In the genomic region with DNA sequence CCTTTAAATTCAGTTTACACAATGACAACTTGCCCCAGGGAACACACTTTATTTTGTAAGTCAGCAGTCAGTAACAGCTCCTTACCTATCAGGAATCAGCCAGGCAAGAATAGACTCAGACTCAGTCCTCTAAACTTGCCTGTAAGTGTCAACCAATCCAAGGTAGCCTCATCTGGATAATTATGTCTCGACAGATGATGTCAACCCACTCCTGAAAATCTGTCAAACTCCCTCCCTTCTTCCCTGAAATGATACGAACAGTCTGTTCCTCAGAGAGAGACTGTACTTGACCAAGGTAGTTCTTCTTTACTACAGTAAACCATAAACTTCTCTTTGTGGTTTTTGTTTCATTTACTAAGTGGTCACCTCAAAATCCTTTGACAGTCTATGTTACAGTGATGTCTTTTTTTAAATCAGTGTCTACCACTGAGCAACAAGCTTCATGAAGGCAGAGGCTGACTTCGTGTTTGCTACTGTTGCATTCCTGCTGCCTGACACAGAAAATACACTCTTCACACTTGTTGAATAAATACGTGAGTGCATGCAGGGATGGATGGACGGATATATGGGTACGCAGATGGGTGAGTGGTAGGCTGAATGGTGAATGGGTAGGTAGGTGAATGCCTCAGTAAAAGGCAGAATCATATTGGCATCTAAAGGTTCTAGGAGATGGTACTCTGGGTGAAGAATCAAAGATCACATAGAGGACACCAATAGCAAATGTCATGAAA, we compare ENCODE assay signal across 2 cellular contexts.
TF ChIP-seq lines count a peak whose summit lies in the region.

No MANE protein-coding gene starts in this region.

TF ChIP-seq in H1, 55 proteins besides CTCF, POLR2A, EP300 and RAD21 (continued from another document):
- no peak for TF ChIP-seq PHF8 (conservative IDR thresholded peaks at IDR 0.05; ENCODE audit: low read depth, low read length)
- TF ChIP-seq KDM5A (IDR thresholded peaks at IDR 0.05; ENCODE audit: low read length), result no peak
- TF ChIP-seq, protein P1, sequence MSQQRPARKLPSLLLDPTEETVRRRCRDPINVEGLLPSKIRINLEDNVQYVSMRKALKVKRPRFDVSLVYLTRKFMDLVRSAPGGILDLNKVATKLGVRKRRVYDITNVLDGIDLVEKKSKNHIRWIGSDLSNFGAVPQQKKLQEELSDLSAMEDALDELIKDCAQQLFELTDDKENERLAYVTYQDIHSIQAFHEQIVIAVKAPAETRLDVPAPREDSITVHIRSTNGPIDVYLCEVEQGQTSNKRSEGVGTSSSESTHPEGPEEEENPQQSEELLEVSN (IDR thresholded peaks at IDR 0.05), result no peak
- no peak for TF ChIP-seq CTBP2 (IDR thresholded peaks at IDR 0.05; ENCODE audit: borderline replicate concordance, insufficient read depth, insufficient read length, low read length)
- TF ChIP-seq KDM1A (IDR thresholded peaks at IDR 0.05; ENCODE audit: borderline replicate concordance, low read length), result no peak
- no peak for TF ChIP-seq GABPA (IDR thresholded peaks at IDR 0.05; ENCODE audit: borderline replicate concordance, insufficient read depth, low read length)
- no peak for TF ChIP-seq FOSL1 (IDR thresholded peaks at IDR 0.05; ENCODE audit: insufficient read depth, low read depth, low read length)
- TF ChIP-seq RFX5 (IDR thresholded peaks at IDR 0.05; ENCODE audit: borderline replicate concordance, low read depth, low read length), result no peak
- TF ChIP-seq NANOG (IDR thresholded peaks at IDR 0.05; ENCODE audit: insufficient read depth, low read depth, low read length, poor library complexity, severe bottlenecking), result no peak
- TF ChIP-seq JUND (IDR thresholded peaks at IDR 0.05; ENCODE audit: low read length), result no peak
- TF ChIP-seq SUZ12 (IDR thresholded peaks at IDR 0.05; ENCODE audit: low read length), result no peak
- TF ChIP-seq, protein P2, sequence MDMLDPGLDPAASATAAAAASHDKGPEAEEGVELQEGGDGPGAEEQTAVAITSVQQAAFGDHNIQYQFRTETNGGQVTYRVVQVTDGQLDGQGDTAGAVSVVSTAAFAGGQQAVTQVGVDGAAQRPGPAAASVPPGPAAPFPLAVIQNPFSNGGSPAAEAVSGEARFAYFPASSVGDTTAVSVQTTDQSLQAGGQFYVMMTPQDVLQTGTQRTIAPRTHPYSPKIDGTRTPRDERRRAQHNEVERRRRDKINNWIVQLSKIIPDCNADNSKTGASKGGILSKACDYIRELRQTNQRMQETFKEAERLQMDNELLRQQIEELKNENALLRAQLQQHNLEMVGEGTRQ (IDR thresholded peaks at IDR 0.05; ENCODE audit: low read length), result no peak
- no peak for TF ChIP-seq SAP30 (IDR thresholded peaks at IDR 0.05; ENCODE audit: insufficient read depth, insufficient replicate concordance, low read length)
- TF ChIP-seq BCL11A (IDR thresholded peaks at IDR 0.05; ENCODE audit: low read depth in 2 of 2, low read length in 2 of 2), result no peak
- TF ChIP-seq CHD2 (IDR thresholded peaks at IDR 0.05; ENCODE audit: low read length), result no peak
- TF ChIP-seq KDM4A (IDR thresholded peaks at IDR 0.05; ENCODE audit: low read depth, low read length, severe bottlenecking), result no peak
- TF ChIP-seq CEBPB (IDR thresholded peaks at IDR 0.05; ENCODE audit: low read depth, low read length), result no peak
- no peak for TF ChIP-seq TBP (IDR thresholded peaks at IDR 0.05; ENCODE audit: low read depth, low read length)
TF ChIP-seq in H1: peak in this region for 0.

TF ChIP-seq in neural cell, 6 proteins besides CTCF, POLR2A, EP300 and RAD21:
- TF ChIP-seq, protein P3, sequence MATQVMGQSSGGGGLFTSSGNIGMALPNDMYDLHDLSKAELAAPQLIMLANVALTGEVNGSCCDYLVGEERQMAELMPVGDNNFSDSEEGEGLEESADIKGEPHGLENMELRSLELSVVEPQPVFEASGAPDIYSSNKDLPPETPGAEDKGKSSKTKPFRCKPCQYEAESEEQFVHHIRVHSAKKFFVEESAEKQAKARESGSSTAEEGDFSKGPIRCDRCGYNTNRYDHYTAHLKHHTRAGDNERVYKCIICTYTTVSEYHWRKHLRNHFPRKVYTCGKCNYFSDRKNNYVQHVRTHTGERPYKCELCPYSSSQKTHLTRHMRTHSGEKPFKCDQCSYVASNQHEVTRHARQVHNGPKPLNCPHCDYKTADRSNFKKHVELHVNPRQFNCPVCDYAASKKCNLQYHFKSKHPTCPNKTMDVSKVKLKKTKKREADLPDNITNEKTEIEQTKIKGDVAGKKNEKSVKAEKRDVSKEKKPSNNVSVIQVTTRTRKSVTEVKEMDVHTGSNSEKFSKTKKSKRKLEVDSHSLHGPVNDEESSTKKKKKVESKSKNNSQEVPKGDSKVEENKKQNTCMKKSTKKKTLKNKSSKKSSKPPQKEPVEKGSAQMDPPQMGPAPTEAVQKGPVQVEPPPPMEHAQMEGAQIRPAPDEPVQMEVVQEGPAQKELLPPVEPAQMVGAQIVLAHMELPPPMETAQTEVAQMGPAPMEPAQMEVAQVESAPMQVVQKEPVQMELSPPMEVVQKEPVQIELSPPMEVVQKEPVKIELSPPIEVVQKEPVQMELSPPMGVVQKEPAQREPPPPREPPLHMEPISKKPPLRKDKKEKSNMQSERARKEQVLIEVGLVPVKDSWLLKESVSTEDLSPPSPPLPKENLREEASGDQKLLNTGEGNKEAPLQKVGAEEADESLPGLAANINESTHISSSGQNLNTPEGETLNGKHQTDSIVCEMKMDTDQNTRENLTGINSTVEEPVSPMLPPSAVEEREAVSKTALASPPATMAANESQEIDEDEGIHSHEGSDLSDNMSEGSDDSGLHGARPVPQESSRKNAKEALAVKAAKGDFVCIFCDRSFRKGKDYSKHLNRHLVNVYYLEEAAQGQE (IDR thresholded peaks at IDR 0.05; ENCODE audit: borderline replicate concordance), result no peak
- no peak for TF ChIP-seq EZH2 (IDR thresholded peaks at IDR 0.05; ENCODE audit: borderline replicate concordance, insufficient read depth, low read length, poor library complexity, severe bottlenecking)
- TF ChIP-seq MXI1 (conservative IDR thresholded peaks at IDR 0.05; ENCODE audit: poor library complexity, severe bottlenecking), result no peak
- peak; percentile 54 for TF ChIP-seq POLR2AphosphoS5 (IDR thresholded peaks at IDR 0.05)
- TF ChIP-seq SMC3 (conservative IDR thresholded peaks at IDR 0.05; ENCODE audit: poor library complexity), result no peak
- no peak for TF ChIP-seq TAF1 (IDR thresholded peaks at IDR 0.05; ENCODE audit: low read depth)
